In genomic region chr14:57970175-57970574, GRCh38 we compare ENCODE assay signal across 17 cellular contexts.
DNase-seq lines count a peak whose midpoint lies in the region; ATAC-seq, FAIRE-seq and TF ChIP-seq lines count a peak whose summit lies in the region.
"Had no signal": no experiment of that assay in that cellular context is flagged by ENCODE, and none has a peak within 500 bp of the region (broad histone marks: within the 10 kb centered on the region; RNA-seq: fewer than 3 reads in every experiment).

No MANE protein-coding gene starts in this region.

- CTCF ChIA-PET in activated CD8-positive, alpha-beta memory T cell treated with anti-CD3 and anti-CD28 coated beads, Interleukin-2, amount 10 ng/mL, durations not matched to agents 7 days and 5 days (lab: Charles Lee) = no interaction called here
- CTCF ChIA-PET in MCF 10A (lab: Yijun Ruan, JAX) = interaction anchor here (0.7 to 1.1 kb wide), 2 partner anchors 11 to 30 kb away, joined by 3 read pairs; no protein-coding TSS in a partner anchor

- peak; percentile 59 for FAIRE-seq in HTR-8/SVneo (lab: Jason Lieb, UNC)
- FAIRE-seq: GM12892 had no signal

- no TSS peak for BruUV-seq in MCF 10A (replicated peaks; lab: Mats Ljungman, UMichigan)

- H3K27me3 Mint-ChIP-seq in activated CD8-positive, alpha-beta memory T cell treated with anti-CD3 and anti-CD28 coated beads, Interleukin-2, amount 10 ng/mL, durations not matched to agents 7 days and 5 days = peaks cover 11% of the 10 kb centered on the region
- no peaks in the 10 kb centered on the region for H3K27me3 Mint-ChIP-seq in activated T-helper 17 cell treated with anti-CD3 and anti-CD28 coated beads, Interleukin-2, amount 50 U/mL, for 72 hours
- H3K27me3 Mint-ChIP-seq in MCF 10A (ENCODE audit: insufficient read depth, unreplicated experiment) = no peaks in the 10 kb centered on the region

- peak overlapping the region; percentile 51 to 64 for H3K27ac ChIP-seq in tibial artery
- H3K27ac ChIP-seq: BLaER1 treated with 17β-estradiol and CSF1 and Interleukin-3, amounts not matched to agents 10 nM and 100 nM had no signal

- no peak for ATAC-seq in activated CD8-positive, alpha-beta memory T cell treated with anti-CD3 and anti-CD28 coated beads, Interleukin-2, amount 10 ng/mL, durations not matched to agents 7 days and 5 days
- ATAC-seq in activated T-helper 17 cell treated with anti-CD3 and anti-CD28 coated beads, Interleukin-2, amount 50 U/mL, for 72 hours (replicated peaks) = peak; percentile 31
- ATAC-seq in left ventricle myocardium superior = no peak
- ATAC-seq: GM23338 had no signal

- DNase-seq in activated CD8-positive, alpha-beta memory T cell treated with anti-CD3 and anti-CD28 coated beads, Interleukin-2, amount 10 ng/mL, durations not matched to agents 7 days and 5 days = peak; percentile 44
- DNase-seq in activated CD8-positive, alpha-beta memory T cell treated with anti-CD3 and anti-CD28 coated beads, Interleukin-2, amount 50 U/mL, for 48 hours = no peak
- DNase-seq in HTR-8/SVneo (ENCODE audit: insufficient read length, low spot score) (no peak), tibial artery (no peak), left ventricle myocardium superior (no peak), MCF 10A (ENCODE audit: unreplicated experiment) (no peak), ecto neural progenitor cell (ENCODE audit: low spot score) (no peak)
- DNase-seq: 8988T; ACHN; CD4-positive, alpha-beta memory T cell; DMS79; H7; KG1 had no signal

- no peaks in the 10 kb centered on the region for H3K27me3 ChIP-seq in tibial artery
- H3K27me3 ChIP-seq: BLaER1 treated with 17β-estradiol and CSF1 and Interleukin-3, amounts not matched to agents 10 nM and 100 nM had no signal

- H3K4me3 ChIP-seq in tibial artery = no peak overlapping the region
- H3K4me3 ChIP-seq: BLaER1 treated with 17β-estradiol and CSF1 and Interleukin-3, amounts not matched to agents 10 nM and 100 nM; GM23338 had no signal

- no peaks in the 10 kb centered on the region for H3K36me3 Mint-ChIP-seq in activated CD8-positive, alpha-beta memory T cell treated with anti-CD3 and anti-CD28 coated beads, Interleukin-2, amount 10 ng/mL, durations not matched to agents 7 days and 5 days
- no peaks in the 10 kb centered on the region for H3K36me3 Mint-ChIP-seq in activated T-helper 17 cell treated with anti-CD3 and anti-CD28 coated beads, Interleukin-2, amount 50 U/mL, for 72 hours (ENCODE audit: low read depth)
- H3K36me3 Mint-ChIP-seq in MCF 10A (ENCODE audit: insufficient read depth, unreplicated experiment) = no peaks in the 10 kb centered on the region
- H3K36me3 Mint-ChIP-seq: CD4-positive, alpha-beta memory T cell had no signal

- no peak overlapping the region for H3K27ac Mint-ChIP-seq in activated CD8-positive, alpha-beta memory T cell treated with anti-CD3 and anti-CD28 coated beads, Interleukin-2, amount 10 ng/mL, durations not matched to agents 7 days and 5 days
- H3K27ac Mint-ChIP-seq in activated T-helper 17 cell treated with anti-CD3 and anti-CD28 coated beads, Interleukin-2, amount 50 U/mL, for 72 hours = no peak overlapping the region
- H3K27ac Mint-ChIP-seq in MCF 10A (ENCODE audit: low read depth, unreplicated experiment) = no peak overlapping the region
- H3K27ac Mint-ChIP-seq: CD4-positive, alpha-beta memory T cell; GM23338 had no signal

- no peaks in the 10 kb centered on the region for H3K36me3 ChIP-seq in tibial artery
- H3K36me3 ChIP-seq: BLaER1 treated with 17β-estradiol and CSF1 and Interleukin-3, amounts not matched to agents 10 nM and 100 nM had no signal

- POLR2A ChIA-PET in MCF 10A (lab: Yijun Ruan, JAX) = no interaction called here

- no peak overlapping the region for H3K4me3 Mint-ChIP-seq in activated CD8-positive, alpha-beta memory T cell treated with anti-CD3 and anti-CD28 coated beads, Interleukin-2, amount 10 ng/mL, durations not matched to agents 7 days and 5 days
- H3K4me3 Mint-ChIP-seq in activated T-helper 17 cell treated with anti-CD3 and anti-CD28 coated beads, Interleukin-2, amount 50 U/mL, for 72 hours = no peak overlapping the region
- H3K4me3 Mint-ChIP-seq in MCF 10A (ENCODE audit: unreplicated experiment) = no peak overlapping the region
- H3K4me3 Mint-ChIP-seq: CD4-positive, alpha-beta memory T cell; GM23338 had no signal

- TF ChIP-seq CTCF in tibial artery (IDR thresholded peaks at IDR 0.05) (no peak), MCF 10A (IDR thresholded peaks at IDR 0.05; ENCODE audit: unreplicated experiment) (no peak)

- no peaks in the 10 kb centered on the region for H3K9me3 Mint-ChIP-seq in activated CD8-positive, alpha-beta memory T cell treated with anti-CD3 and anti-CD28 coated beads, Interleukin-2, amount 10 ng/mL, durations not matched to agents 7 days and 5 days (ENCODE audit: low read depth)
- no peaks in the 10 kb centered on the region for H3K9me3 Mint-ChIP-seq in activated T-helper 17 cell treated with anti-CD3 and anti-CD28 coated beads, Interleukin-2, amount 50 U/mL, for 72 hours
- H3K9me3 Mint-ChIP-seq in MCF 10A (ENCODE audit: unreplicated experiment) = no peaks in the 10 kb centered on the region
- H3K9me3 Mint-ChIP-seq: CD4-positive, alpha-beta memory T cell; GM23338 had no signal

- no peaks in the 10 kb centered on the region for H3K4me1 Mint-ChIP-seq in activated CD8-positive, alpha-beta memory T cell treated with anti-CD3 and anti-CD28 coated beads, Interleukin-2, amount 10 ng/mL, durations not matched to agents 7 days and 5 days
- no peaks in the 10 kb centered on the region for H3K4me1 Mint-ChIP-seq in activated T-helper 17 cell treated with anti-CD3 and anti-CD28 coated beads, Interleukin-2, amount 50 U/mL, for 72 hours
- peaks cover 8% of the 10 kb centered on the region for H3K4me1 Mint-ChIP-seq in MCF 10A (ENCODE audit: insufficient read depth, unreplicated experiment)
- H3K4me1 Mint-ChIP-seq: CD4-positive, alpha-beta memory T cell had no signal

- intact Hi-C loops in tibial artery (cut with DNase I; ENCODE audit: low total_unique reads) = no loop called here
- intact Hi-C loops in left ventricle myocardium superior (cut with micrococcal nuclease) = no loop called here
- intact Hi-C loops in MCF 10A (cut with micrococcal nuclease) = no loop called here

- no peaks in the 10 kb centered on the region for H3K9me3 ChIP-seq in tibial artery
- H3K9me3 ChIP-seq: BLaER1 treated with 17β-estradiol and CSF1 and Interleukin-3, amounts not matched to agents 10 nM and 100 nM had no signal

- H3K4me1 ChIP-seq in tibial artery = peaks cover 0 to 43% (median 12%) of the 10 kb centered on the region in 4 donors
